Comparison of ENCODE assay signal across 21 cellular contexts in the genomic region with DNA sequence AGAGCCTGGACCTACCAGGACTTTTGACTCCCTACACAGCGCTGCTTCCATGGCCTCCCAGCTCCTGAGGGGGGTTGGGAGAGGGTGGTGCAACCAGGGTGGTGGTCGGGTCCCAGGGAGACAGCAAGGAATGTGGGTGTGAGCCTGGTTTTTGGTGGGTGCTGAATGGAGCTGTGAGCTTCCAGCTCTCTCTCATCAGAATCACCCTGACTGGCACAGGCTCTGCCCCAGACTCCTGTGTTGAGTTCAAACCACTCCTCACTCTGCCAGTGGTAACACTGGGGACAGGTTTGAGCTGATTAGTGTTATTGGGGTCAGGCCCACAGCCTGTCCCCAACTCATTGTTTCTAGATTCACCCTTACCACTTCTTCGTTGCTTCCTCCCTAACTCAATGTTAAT. TPM values are rescaled to one million over a fixed set of nuclear protein-coding genes. Genes with fewer than 3 reads are reported as not detected.
DNase-seq lines count a peak whose midpoint lies in the region; ATAC-seq, FAIRE-seq and TF ChIP-seq lines count a peak whose summit lies in the region.
"Had no signal": no experiment of that assay in that cellular context is flagged by ENCODE, and none has a peak within 500 bp of the region (broad histone marks: within the 10 kb centered on the region; RNA-seq: fewer than 3 reads in every experiment).

No MANE protein-coding gene starts in this region.

- H3K27me3 ChIP-seq in sigmoid colon (no peaks in the 10 kb centered on the region), Caco-2 (replicated peaks; ENCODE audit: control insufficient read depth, insufficient read depth, low read length) (no peaks in the 10 kb centered on the region)

- no peak for TF ChIP-seq EP300 in sigmoid colon (IDR thresholded peaks at IDR 0.05)

- intact Hi-C loops in cardiac septum (cut with DNase I) (no loop called here), Right ventricle myocardium inferior (cut with DNase I) (no loop called here), kidney (cut with DNase I) (no loop called here), sigmoid colon (cut with DNase I) (no loop called here), Caco-2 (cut with micrococcal nuclease; ENCODE audit: unreplicated experiment) (no loop called here)

- H3K9me3 ChIP-seq in kidney (ENCODE audit: control insufficient read depth in 1 of 2, low read length in 2 of 2), result no peaks in the 10 kb centered on the region
- H3K9me3 ChIP-seq in sigmoid colon, result no peaks in the 10 kb centered on the region
- H3K9me3 ChIP-seq in Caco-2, result no peaks in the 10 kb centered on the region

- no peak overlapping the region for H3K27ac Mint-ChIP-seq in Caco-2 (ENCODE audit: unreplicated experiment)
- H3K27ac Mint-ChIP-seq: CD4-positive, alpha-beta T cell; GM23338 had no signal

- no peaks in the 10 kb centered on the region for H3K4me1 Mint-ChIP-seq in Caco-2 (ENCODE audit: low read depth, unreplicated experiment)

- H3K36me3 Mint-ChIP-seq in Caco-2 (ENCODE audit: insufficient read depth, unreplicated experiment), result no peaks in the 10 kb centered on the region

- no peak overlapping the region for H3K4me3 Mint-ChIP-seq in Caco-2 (ENCODE audit: unreplicated experiment)
- H3K4me3 Mint-ChIP-seq: CD4-positive, alpha-beta T cell; GM23338 had no signal

- no peak for TF ChIP-seq CTCF in kidney (IDR thresholded peaks at IDR 0.05; ENCODE audit: borderline replicate concordance, extremely low read depth, insufficient read depth)
- TF ChIP-seq CTCF in sigmoid colon (IDR thresholded peaks at IDR 0.05), result no peak
- TF ChIP-seq CTCF in Caco-2 (IDR thresholded peaks at IDR 0.05; ENCODE audit: insufficient read depth in 1 of 2, low read depth in 1 of 2, low read length in 1 of 2, severe bottlenecking in 1 of 2, unreplicated experiment in 1 of 2), result no peak

- H3K4me1 ChIP-seq in kidney (ENCODE audit: control insufficient read depth in 1 of 2, insufficient read depth in 1 of 2, low read depth in 1 of 2, low read length in 2 of 2) (no peaks in the 10 kb centered on the region), sigmoid colon (no peaks in the 10 kb centered on the region), Caco-2 (no peaks in the 10 kb centered on the region)

- ATAC-seq in Right ventricle myocardium inferior, result no peak
- ATAC-seq in GM18511 (IDR thresholded peaks at IDR 0.05; ENCODE audit: unreplicated experiment), result no peak
- ATAC-seq: GM23338 had no signal

- H3K27ac ChIP-seq in kidney (ENCODE audit: low read depth in 2 of 2, low read length in 2 of 2) (no peak overlapping the region), sigmoid colon (no peak overlapping the region)
- H3K27ac ChIP-seq: C4-2B had no signal

- POLR2A ChIA-PET in Caco-2 (lab: Charles Lee), result no interaction called here

- H3K4me3 ChIP-seq in kidney (ENCODE audit: low read length in 2 of 2) (no peak overlapping the region), sigmoid colon (no peak overlapping the region), Caco-2 (ENCODE audit: low read depth, low read length) (no peak overlapping the region)
- H3K4me3 ChIP-seq: GM23338 had no signal

- FAIRE-seq in kidney (lab: Jason Lieb, UNC) (no peak), frontal cortex (lab: Jason Lieb, UNC) (no peak)
- FAIRE-seq: A204.1, GM12892, GM18507, H54 had no signal

- H3K36me3 ChIP-seq in kidney (ENCODE audit: control insufficient read depth in 1 of 2, insufficient read depth in 2 of 2, low read length in 2 of 2), result no peaks in the 10 kb centered on the region
- no peaks in the 10 kb centered on the region for H3K36me3 ChIP-seq in sigmoid colon
- no peaks in the 10 kb centered on the region for H3K36me3 ChIP-seq in Caco-2 (ENCODE audit: control insufficient read depth, insufficient read depth, low read length)

- TF ChIP-seq POLR2A in sigmoid colon (IDR thresholded peaks at IDR 0.05), result no peak

- BruUV-seq in Caco-2 (replicated peaks; lab: Mats Ljungman, UMichigan), result no TSS peak

- DNase-seq in cardiac septum (ENCODE audit: low spot score) (peak; percentile 68), Right ventricle myocardium inferior (ENCODE audit: missing footprints) (no peak), kidney (peak; percentile 32), sigmoid colon (peak; percentile 32), frontal cortex (ENCODE audit: low spot score in 2 of 2) (no peak), Caco-2 (no peak)
- DNase-seq: ACHN; CD4-positive, alpha-beta T cell; DMS153; DMS79; GDM1; HCEC 1CT had no signal

- H3K9ac ChIP-seq in kidney (ENCODE audit: low read length in 2 of 2), result no peak overlapping the region

- CTCF ChIA-PET in Caco-2 (lab: Charles Lee), result no interaction called here

- no peaks in the 10 kb centered on the region for H3K9me3 Mint-ChIP-seq in Caco-2 (ENCODE audit: unreplicated experiment)
- H3K9me3 Mint-ChIP-seq: CD4-positive, alpha-beta T cell; GM23338 had no signal

- 68 to 69% methylated on average over 3 of the region's 3 CpGs for WGBS in sigmoid colon, 2 donors

- H3K27me3 Mint-ChIP-seq in Caco-2 (ENCODE audit: insufficient read depth, unreplicated experiment), result peaks cover 5% of the 10 kb centered on the region
- H3K27me3 Mint-ChIP-seq: CD4-positive, alpha-beta T cell had no signal

RNA-seq across cellular contexts. Expression of a gene that starts 50.3 kb away (rescaled TPM):
- total RNA-seq in cardiac septum, result not detected
- 0.08 TPM for total RNA-seq in Right ventricle myocardium inferior
- 0.16 TPM for total RNA-seq in kidney
- not detected for polyA plus RNA-seq in kidney (ENCODE audit: insufficient read depth, low read depth, low replicate concordance)
- total RNA-seq in sigmoid colon, result under 1 TPM in 1 of 4 donors, not detected in 3; 0.71 TPM
- under 1 TPM in 1 of 3 donors, not detected in 2; 0.32 TPM for polyA plus RNA-seq in sigmoid colon
- total RNA-seq in frontal cortex, result 1.6 TPM
- total RNA-seq in Caco-2 (2022), result 0.09 TPM in 2 replicates
- total RNA-seq: Daoy, HT-29 had no signal

Comparison
In these comparisons a context has a peak if more than half of its experiments do, and no peak if none do; other contexts are left out.
1. DNase-seq: peak in cardiac septum (single experiment), kidney (single experiment) and sigmoid colon (single experiment); none in Right ventricle myocardium inferior (single experiment), frontal cortex (0 of 2) and Caco-2 (0 of 2).